Comparison of ENCODE assay signal across 21 cellular contexts in the genomic region with DNA sequence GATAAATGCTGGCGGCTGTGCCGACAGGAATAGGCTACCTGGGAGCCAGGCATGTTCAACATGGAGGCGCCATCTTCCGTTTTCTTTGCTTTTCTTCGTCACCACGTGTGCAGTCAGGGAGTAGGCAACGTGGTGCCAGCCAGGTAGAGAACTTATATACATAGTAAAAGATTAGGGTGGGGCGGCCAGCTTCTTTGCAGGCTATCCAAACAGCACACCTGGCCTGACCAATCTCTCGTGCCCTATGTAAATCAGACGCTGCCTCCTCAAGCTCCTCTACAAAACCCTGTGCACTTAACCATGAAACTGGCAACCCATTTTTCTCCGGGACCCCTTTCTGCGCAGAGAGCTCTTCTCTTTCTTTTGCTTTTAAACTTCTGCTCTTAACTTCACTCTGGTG. TPM values are rescaled to one million over a fixed set of nuclear protein-coding genes. Genes with fewer than 3 reads are reported as not detected.
DNase-seq lines count a peak whose midpoint lies in the region; ATAC-seq and TF ChIP-seq lines count a peak whose summit lies in the region.
"Had no signal": no experiment of that assay in that cellular context is flagged by ENCODE, and none has a peak within 500 bp of the region (broad histone marks: within the 10 kb centered on the region; RNA-seq: fewer than 3 reads in every experiment).

No MANE protein-coding gene starts in this region.

- no peaks in the 10 kb centered on the region for H3K9me3 Mint-ChIP-seq in Caco-2 (ENCODE audit: unreplicated experiment)
- H3K9me3 Mint-ChIP-seq: CD8-positive, alpha-beta memory T cell; IgD-negative memory B cell; neural crest cell; stimulated activated naive CD8-positive, alpha-beta T cell treated with anti-CD3 and anti-CD28 coated beads, Interleukin-15, amount 100 ng/mL, for 72 hours had no signal

- intact Hi-C loops in Caco-2 (cut with micrococcal nuclease; ENCODE audit: unreplicated experiment) (loop anchor here (10.0 kb wide), 1 partner anchor 80 kb away; no protein-coding TSS in a partner anchor), colonic mucosa (cut with DNase I) (loop anchor here (10.0 kb wide), 1 partner anchor 530 kb away; no protein-coding TSS in a partner anchor), mucosa of descending colon (cut with DNase I, micrococcal nuclease) (no loop called here)

- H3K4me3 ChIP-seq in Caco-2 (ENCODE audit: low read depth, low read length) (no peak overlapping the region), LNCaP clone FGC (ENCODE audit: low read depth, low read length) (peak overlapping the region; percentile 43), colonic mucosa (no peak overlapping the region), mucosa of descending colon (no peak overlapping the region)
- H3K4me3 ChIP-seq: heart right ventricle had no signal

- no peaks in the 10 kb centered on the region for H3K36me3 Mint-ChIP-seq in Caco-2 (ENCODE audit: insufficient read depth, unreplicated experiment)
- H3K36me3 Mint-ChIP-seq: CD8-positive, alpha-beta memory T cell; IgD-negative memory B cell had no signal

- no peak overlapping the region for H3K9ac ChIP-seq in colonic mucosa (ENCODE audit: low read depth in 2 of 2, low read length in 2 of 2)

- H3K4me1 Mint-ChIP-seq in Caco-2 (ENCODE audit: low read depth, unreplicated experiment), result peaks cover 13% of the 10 kb centered on the region
- H3K4me1 Mint-ChIP-seq: IgD-negative memory B cell had no signal

- BruUV-seq in Caco-2 (replicated peaks; lab: Mats Ljungman, UMichigan), result no TSS peak

- ATAC-seq in mucosa of descending colon (peak; percentile 55), GM19463 (IDR thresholded peaks at IDR 0.05; ENCODE audit: unreplicated experiment) (no peak)
- ATAC-seq: heart right ventricle; stimulated activated naive CD8-positive, alpha-beta T cell treated with anti-CD3 and anti-CD28 coated beads, Interleukin-15, amount 100 ng/mL, for 72 hours had no signal

- no peaks in the 10 kb centered on the region for H3K9me3 ChIP-seq in Caco-2
- H3K9me3 ChIP-seq in colonic mucosa, result no peaks in the 10 kb centered on the region
- H3K9me3 ChIP-seq in mucosa of descending colon, result no peaks in the 10 kb centered on the region
- H3K9me3 ChIP-seq: heart right ventricle had no signal

- peak in 1 of 2 experiments; percentile 12 for DNase-seq in Caco-2
- peak; percentile 70 for DNase-seq in LNCaP clone FGC (ENCODE audit: low read depth)
- peak; percentile 16 for DNase-seq in colonic mucosa
- DNase-seq in mucosa of descending colon, result peak in 1 of 3 donors; percentile 8
- DNase-seq in NCI-H187 treated with DMSO at 0.1 percent for 48 hours (lab: John Stamatoyannopoulos, UW), result no peak
- DNase-seq in SHP77 treated with DMSO at 0.1 percent for 48 hours (lab: John Stamatoyannopoulos, UW), result no peak
- DNase-seq in NCI-H2196 (lab: John Stamatoyannopoulos, UW; ENCODE audit: unreplicated experiment), result no peak
- DNase-seq: activated CD4-positive, alpha-beta T cell treated with anti-CD3 and anti-CD28 coated beads for 1 hour; activated effector memory CD4-positive, alpha-beta T cell treated with Interleukin-2 at 50 U/mL for 16 hours; caudate nucleus; CD8-positive, alpha-beta memory T cell; heart right ventricle; MV-4-11; NCI-H2171 treated with DMSO at 0.1 percent for 48 hours; retina; stimulated activated naive CD8-positive, alpha-beta T cell treated with anti-CD3 and anti-CD28 coated beads, Interleukin-15, amount 100 ng/mL, for 72 hours; T-helper 9 cell had no signal

- no peak overlapping the region for H3K27ac Mint-ChIP-seq in Caco-2 (ENCODE audit: unreplicated experiment)
- H3K27ac Mint-ChIP-seq: CD8-positive, alpha-beta memory T cell; IgD-negative memory B cell; stimulated activated naive CD8-positive, alpha-beta T cell treated with anti-CD3 and anti-CD28 coated beads, Interleukin-15, amount 100 ng/mL, for 72 hours had no signal

- H3K27ac ChIP-seq in colonic mucosa, result no peak overlapping the region
- H3K27ac ChIP-seq: heart right ventricle had no signal

- H3K27me3 ChIP-seq in Caco-2 (replicated peaks; ENCODE audit: control insufficient read depth, insufficient read depth, low read length), result no peaks in the 10 kb centered on the region
- H3K27me3 ChIP-seq in colonic mucosa, result no peaks in the 10 kb centered on the region

- no peaks in the 10 kb centered on the region for H3K27me3 Mint-ChIP-seq in Caco-2 (ENCODE audit: insufficient read depth, unreplicated experiment)

- TF ChIP-seq CTCF in Caco-2 (IDR thresholded peaks at IDR 0.05; ENCODE audit: insufficient read depth in 1 of 2, low read depth in 1 of 2, low read length in 1 of 2, severe bottlenecking in 1 of 2, unreplicated experiment in 1 of 2), result no peak
- TF ChIP-seq CTCF in LNCaP clone FGC (IDR thresholded peaks at IDR 0.05; ENCODE audit: control insufficient read depth, extremely low read depth, insufficient read depth), result peak; percentile 22; the same call in 1 of the 2 replicates
- no peak for TF ChIP-seq CTCF in colonic mucosa (IDR thresholded peaks at IDR 0.05)
- no peak for TF ChIP-seq CTCF in mucosa of descending colon (IDR thresholded peaks at IDR 0.05)

- CTCF ChIA-PET in Caco-2 (lab: Charles Lee), result no interaction called here

- no peaks in the 10 kb centered on the region for H3K4me1 ChIP-seq in Caco-2
- H3K4me1 ChIP-seq in colonic mucosa, result no peaks in the 10 kb centered on the region
- no peaks in the 10 kb centered on the region for H3K4me1 ChIP-seq in mucosa of descending colon (ENCODE audit: low read depth)
- H3K4me1 ChIP-seq: heart right ventricle had no signal

- H3K4me3 Mint-ChIP-seq in Caco-2 (ENCODE audit: unreplicated experiment), result peak overlapping the region; percentile 34
- H3K4me3 Mint-ChIP-seq: CD8-positive, alpha-beta memory T cell; IgD-negative memory B cell; neural crest cell; stimulated activated naive CD8-positive, alpha-beta T cell treated with anti-CD3 and anti-CD28 coated beads, Interleukin-15, amount 100 ng/mL, for 72 hours had no signal

- POLR2A ChIA-PET in Caco-2 (lab: Charles Lee), result no interaction called here

- H3K36me3 ChIP-seq in Caco-2 (ENCODE audit: control insufficient read depth, insufficient read depth, low read length), result no peaks in the 10 kb centered on the region
- H3K36me3 ChIP-seq in colonic mucosa, result no peaks in the 10 kb centered on the region
- no peaks in the 10 kb centered on the region for H3K36me3 ChIP-seq in mucosa of descending colon (ENCODE audit: low read depth)
- H3K36me3 ChIP-seq: heart right ventricle had no signal

RNA-seq across cellular contexts. Expression of a gene that starts 28.6 kb away (rescaled TPM):
- total RNA-seq in Caco-2 (2022) (not detected in 2 replicates), colonic mucosa (not detected), mucosa of descending colon (not detected)
- total RNA-seq: CD8-positive, alpha-beta memory T cell; G401; heart right ventricle; neural crest cell had no signal

RNA-seq across cellular contexts. Expression of a gene that starts 42.8 kb away (rescaled TPM):
- not detected in 2 replicates for total RNA-seq in Caco-2 (2022)
- total RNA-seq in colonic mucosa, result not detected
- total RNA-seq in mucosa of descending colon, result not detected
- total RNA-seq: CD8-positive, alpha-beta memory T cell; G401; heart right ventricle; neural crest cell had no signal

Comparison
In these comparisons a context has a peak if more than half of its experiments do, and no peak if none do; other contexts are left out.
1. DNase-seq: peak in LNCaP clone FGC (single experiment) and colonic mucosa (single experiment); none in NCI-H187 treated with DMSO at 0.1 percent for 48 hours (single experiment), SHP77 treated with DMSO at 0.1 percent for 48 hours (single experiment) and NCI-H2196 (single experiment).
2. intact Hi-C loops: an anchor here in Caco-2 (10.0 kb wide) and colonic mucosa (10.0 kb wide); none called in mucosa of descending colon.